ENCODE assay signal across 17 cellular contexts in genomic region chr15:76529911-76530310, GRCh38.
"Had no signal": no experiment of that assay in that cellular context is flagged by ENCODE, and none has a peak within 500 bp of the region (broad histone marks: within the 10 kb centered on the region; RNA-seq: fewer than 3 reads in every experiment).

No MANE protein-coding gene starts in this region.

- H3K27me3 ChIP-seq: left lung, suprapubic skin had no signal

- H3K9me3 ChIP-seq: left lung, prostate gland, suprapubic skin had no signal

- ATAC-seq: left lung; right cardiac atrium; stimulated activated naive CD8-positive, alpha-beta T cell treated with anti-CD3 and anti-CD28 coated beads, Interleukin-15, amount 100 ng/mL, for 72 hours had no signal

- H3K4me1 ChIP-seq: prostate gland, suprapubic skin had no signal

- H3K4me3 ChIP-seq: left lung, prostate gland, skin epidermis, suprapubic skin had no signal

- DNase-seq: activated B cell treated with CpG ODN at 0.5 μM for 24 hours; activated CD4-positive, alpha-beta memory T cell treated with anti-CD3 and anti-CD28 coated beads for 36 hours; activated CD4-positive, alpha-beta T cell treated with anti-CD3 and anti-CD28 coated beads for 4 hours; activated naive CD4-positive, alpha-beta T cell treated with anti-CD3 and anti-CD28 coated beads for 36 hours; aorta; dermis blood vessel endothelial cell; effector memory CD4-positive, alpha-beta T cell; hypothalamus; kidney; left lung; midbrain; right cardiac atrium; stimulated activated CD4-positive, alpha-beta T cell treated with anti-CD3 and anti-CD28 coated beads, Interleukin-2, amount 100 ng/mL, for 48 hours; stimulated activated naive CD8-positive, alpha-beta T cell treated with anti-CD3 and anti-CD28 coated beads, Interleukin-15, amount 100 ng/mL, for 72 hours had no signal

- H3K27ac ChIP-seq: prostate gland, skin epidermis, suprapubic skin had no signal

- H3K36me3 ChIP-seq: left lung, prostate gland, suprapubic skin had no signal
